Comparison of ENCODE assay signal across 1 cellular context in the genomic region with DNA sequence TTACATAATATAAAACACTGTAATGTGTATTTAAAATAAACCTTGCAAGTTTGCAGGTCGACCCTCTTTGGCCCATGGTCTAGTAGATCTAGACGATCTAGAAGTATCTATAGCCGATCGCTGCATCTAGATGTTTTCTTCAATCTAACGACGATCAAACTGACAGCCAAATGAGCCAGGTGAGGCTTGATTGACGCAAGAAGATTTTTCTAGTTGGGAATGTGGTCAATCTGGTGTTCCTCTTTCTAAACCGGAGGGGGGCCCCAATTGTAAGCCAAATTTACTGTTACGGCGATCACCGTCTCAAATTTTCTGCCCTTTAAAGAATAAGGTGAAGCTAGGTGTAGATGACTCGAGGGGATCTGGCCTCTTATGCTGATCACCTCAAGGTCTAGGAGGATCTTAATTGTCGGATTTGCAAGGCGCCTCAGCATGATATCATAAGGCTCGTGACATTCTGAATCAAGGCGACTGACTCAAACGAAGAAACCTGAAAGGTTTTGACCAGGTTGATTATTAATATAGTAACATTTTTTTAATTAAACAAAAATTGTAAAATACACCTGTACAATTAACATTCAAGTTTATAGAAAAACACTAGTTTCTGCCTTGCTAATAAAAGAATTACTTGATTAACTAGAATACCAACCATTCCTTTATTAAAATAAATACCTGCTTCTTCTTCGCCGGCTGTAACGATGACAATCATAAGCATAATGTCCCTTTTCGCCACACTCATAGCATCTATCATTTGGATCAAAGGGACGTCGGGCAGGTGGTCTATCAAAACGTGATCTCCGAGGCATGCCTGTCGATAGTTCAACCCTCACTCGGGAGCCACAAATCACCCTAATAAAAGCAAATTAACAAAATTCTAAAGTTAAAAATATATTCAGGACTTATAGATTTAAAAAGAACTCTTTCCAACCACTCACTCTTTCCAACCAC.
A peak's percentile ranks its signal among the peaks of the same experiment; 100 is the strongest.
TF ChIP-seq lines count a peak whose summit lies in the region.

No MANE protein-coding gene starts in this region.

TF ChIP-seq in H1, 55 proteins besides CTCF, POLR2A, EP300 and RAD21:
- TF ChIP-seq SUZ12 (IDR thresholded peaks at IDR 0.05; ENCODE audit: low read length): no peak
- TF ChIP-seq CEBPB (IDR thresholded peaks at IDR 0.05; ENCODE audit: low read depth, low read length): no peak
- TF ChIP-seq POLR2AphosphoS5 (IDR thresholded peaks at IDR 0.05; ENCODE audit: low read depth, low read length): peak; percentile 66
- no peak for TF ChIP-seq MAFK (IDR thresholded peaks at IDR 0.05; ENCODE audit: low read depth, low read length)
TF ChIP-seq in H1: peak in this region for 1.
